Comparison of ENCODE assay signal across 17 cellular contexts in genomic region chr3:56135941-56136340, GRCh38.
"Had no signal": no experiment of that assay in that cellular context is flagged by ENCODE, and none has a peak within 500 bp of the region (broad histone marks: within the 10 kb centered on the region; RNA-seq: fewer than 3 reads in every experiment).

No MANE protein-coding gene starts in this region.

- H2AFZ ChIP-seq: neural progenitor cell had no signal

- H3K27ac ChIP-seq: body of pancreas, heart right ventricle, left lung, neural progenitor cell, prostate gland, right atrium auricular region, thyroid gland, WERI-Rb-1 had no signal

- H3K4me3 ChIP-seq: body of pancreas, dorsolateral prefrontal cortex, heart right ventricle, left lung, neural progenitor cell, prostate gland, right atrium auricular region, thyroid gland had no signal

- H3K27me3 ChIP-seq: body of pancreas, dorsolateral prefrontal cortex, heart right ventricle, left lung, neural progenitor cell, right atrium auricular region, thyroid gland had no signal

- H3K4me1 ChIP-seq: body of pancreas, heart right ventricle, prostate gland, right atrium auricular region, thyroid gland had no signal

- DNase-seq: activated CD4-positive, alpha-beta T cell treated with anti-CD3 and anti-CD28 coated beads for 1 hour; activated gamma-delta T cell; activated T-cell treated with anti-CD3 and anti-CD28 coated beads, Interleukin-2, amount 50 U/mL, for 72 hours; amniotic stem cell; body of pancreas; central memory CD4-positive, alpha-beta T cell; dorsolateral prefrontal cortex; heart right ventricle; left lung; naive thymus-derived CD4-positive, alpha-beta T cell; stimulated activated CD4-positive, alpha-beta T cell treated with anti-CD3 and anti-CD28 coated beads, Interleukin-2, amount 100 ng/mL, for 24 hours; stimulated activated naive CD4-positive, alpha-beta T cell treated with Interleukin-2 at 50 U/mL for 16 hours; thyroid gland; WERI-Rb-1 had no signal

- H3K9ac ChIP-seq: neural progenitor cell had no signal

- H3K36me3 ChIP-seq: heart right ventricle, left lung, neural progenitor cell, prostate gland, right atrium auricular region, thyroid gland, WERI-Rb-1 had no signal

- H3K4me2 ChIP-seq: neural progenitor cell had no signal

- H3K9me3 ChIP-seq: body of pancreas, heart right ventricle, left lung, prostate gland, right atrium auricular region, thyroid gland had no signal
